In the genomic region with DNA sequence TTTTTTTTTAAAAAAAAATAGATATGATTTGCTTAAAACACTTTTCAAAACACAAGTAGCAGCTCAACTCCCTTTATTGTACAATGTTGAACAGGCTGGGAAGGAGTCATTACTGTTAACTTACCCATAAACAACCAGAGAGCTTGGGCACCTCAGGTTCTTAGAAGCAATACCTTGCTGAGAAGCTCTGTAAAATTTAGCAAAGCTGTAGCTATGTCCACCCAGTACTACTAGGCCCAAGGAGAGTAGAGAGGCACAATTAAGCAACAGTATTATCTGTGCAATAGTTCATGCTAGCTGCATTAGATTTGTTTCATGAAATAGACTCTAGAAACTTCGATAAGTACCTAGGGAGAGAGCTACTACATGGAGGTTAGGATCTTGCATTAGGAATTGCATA, we compare ENCODE assay signal across 16 cellular contexts.
"Had no signal": no experiment of that assay in that cellular context is flagged by ENCODE, and none has a peak within 500 bp of the region (broad histone marks: within the 10 kb centered on the region; RNA-seq: fewer than 3 reads in every experiment).

No MANE protein-coding gene starts in this region.

- ATAC-seq: activated T-cell treated with anti-CD3 and anti-CD28 coated beads, Interleukin-2, amount 50 U/mL, for 72 hours; lower lobe of right lung; right lobe of liver had no signal

- H3K36me3 ChIP-seq: ascending aorta, colonic mucosa, lower lobe of right lung, neutrophil, right lobe of liver, upper lobe of left lung had no signal

- H3K27me3 ChIP-seq: ascending aorta, colonic mucosa, neutrophil, right lobe of liver, upper lobe of left lung had no signal

- H3K27ac ChIP-seq: ascending aorta, colonic mucosa, lower lobe of right lung, neutrophil, right lobe of liver, upper lobe of left lung had no signal

- H3K4me3 ChIP-seq: ascending aorta, colonic mucosa, lower lobe of right lung, right lobe of liver, upper lobe of left lung had no signal

- H3K4me1 ChIP-seq: ascending aorta, colonic mucosa, lower lobe of right lung, right lobe of liver, upper lobe of left lung had no signal

- DNase-seq: activated CD4-positive, alpha-beta memory T cell treated with anti-CD3 and anti-CD28 coated beads, Interleukin-2, amount 10 ng/mL, durations not matched to agents 7 days and 5 days; activated gamma-delta T cell treated with Interleukin-2 at 50 U/mL for 16 hours; activated naive CD8-positive, alpha-beta T cell treated with anti-CD3 and anti-CD28 coated beads, Interleukin-2, amount 10 ng/mL, durations not matched to agents 7 days and 5 days; activated T-cell treated with anti-CD3 and anti-CD28 coated beads, Interleukin-2, amount 50 U/mL, for 72 hours; colonic mucosa; effector CD8-positive, alpha-beta T cell; hippocampal formation; lower lobe of right lung; naive B cell; right lobe of liver; stimulated activated CD4-positive, alpha-beta T cell treated with anti-CD3 and anti-CD28 coated beads, Interleukin-2, amount 100 ng/mL, for 24 hours; stimulated activated naive CD4-positive, alpha-beta T cell; SW 1271; upper lobe of left lung had no signal

- H3K9me3 ChIP-seq: ascending aorta, colonic mucosa, lower lobe of right lung, neutrophil, right lobe of liver, upper lobe of left lung had no signal
